8 cellular contexts compared by ENCODE assay signal in the genomic region with DNA sequence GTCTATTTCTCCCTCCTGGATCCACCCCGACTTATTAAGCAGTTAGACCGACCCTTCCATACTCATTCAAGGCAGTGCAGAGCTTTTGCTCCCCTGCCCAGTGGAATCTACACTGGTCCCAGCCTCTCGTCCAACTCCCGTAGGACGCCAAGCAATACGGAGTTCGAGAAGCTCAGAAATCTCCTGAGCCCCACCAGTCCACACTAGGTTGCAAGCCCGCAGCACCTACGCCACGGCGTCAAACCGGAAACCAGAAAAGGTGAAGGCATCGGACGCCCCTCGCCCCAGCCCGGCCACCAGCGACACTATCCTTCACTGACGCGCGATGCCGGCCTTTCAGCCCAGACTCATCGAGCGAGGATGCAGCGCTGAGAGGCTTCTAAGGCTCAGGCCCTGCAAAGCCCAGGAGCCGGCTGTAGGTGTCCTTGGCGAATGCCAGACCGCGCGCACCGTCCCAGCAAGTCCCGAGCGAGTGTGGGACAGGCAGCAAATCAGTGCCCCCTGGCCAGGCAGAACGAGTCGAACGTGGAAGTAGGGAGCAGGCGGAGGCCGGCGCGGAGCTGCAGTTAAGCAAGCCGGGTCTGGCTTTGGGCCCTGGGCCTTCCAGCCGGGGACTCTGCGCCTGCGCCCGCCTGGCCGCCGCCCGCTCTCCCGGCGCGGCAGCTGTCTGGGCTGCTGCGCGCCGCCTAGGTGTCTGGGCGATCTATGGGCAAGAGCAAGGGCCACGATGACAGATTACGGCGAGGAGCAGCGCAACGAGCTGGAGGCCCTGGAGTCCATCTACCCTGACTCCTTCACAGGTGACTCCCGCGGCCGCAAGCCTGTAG. TPM values are rescaled to one million over a fixed set of nuclear protein-coding genes. Genes with fewer than 3 reads are reported as not detected.
DNase-seq lines count a peak whose midpoint lies in the region; ATAC-seq and TF ChIP-seq lines count a peak whose summit lies in the region.

A gene with protein sequence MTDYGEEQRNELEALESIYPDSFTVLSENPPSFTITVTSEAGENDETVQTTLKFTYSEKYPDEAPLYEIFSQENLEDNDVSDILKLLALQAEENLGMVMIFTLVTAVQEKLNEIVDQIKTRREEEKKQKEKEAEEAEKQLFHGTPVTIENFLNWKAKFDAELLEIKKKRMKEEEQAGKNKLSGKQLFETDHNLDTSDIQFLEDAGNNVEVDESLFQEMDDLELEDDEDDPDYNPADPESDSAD (plus strand): TSS at position 649 of the 827 bp plus-strand sequence. CDS start 79 bp downstream, at position 728.

- peaks cover 47% of the 10 kb centered on the region for H3K79me2 ChIP-seq in fibroblast of lung (ENCODE audit: control insufficient read depth, insufficient read depth, low read length)

- peak within 1 kb of the TSS; percentile 99 for H3K4me2 ChIP-seq in fibroblast of lung (ENCODE audit: extremely low read depth, insufficient read depth, low read length)

- H3K9me3 Mint-ChIP-seq in activated T-helper 17 cell treated with anti-CD3 and anti-CD28 coated beads, Interleukin-2, amount 50 U/mL, for 72 hours = no peaks in the 10 kb centered on the region
- H3K9me3 Mint-ChIP-seq in naive thymus-derived CD8-positive, alpha-beta T cell = no peaks in the 10 kb centered on the region

- H3K4me1 Mint-ChIP-seq in activated T-helper 17 cell treated with anti-CD3 and anti-CD28 coated beads, Interleukin-2, amount 50 U/mL, for 72 hours = peaks cover 13% of the 10 kb centered on the region
- H3K4me1 Mint-ChIP-seq in naive thymus-derived CD8-positive, alpha-beta T cell = peaks cover 26 to 60% (median 50%) of the 10 kb centered on the region in 4 donors

- TF ChIP-seq CTCF in LNCaP clone FGC (IDR thresholded peaks at IDR 0.05; ENCODE audit: control insufficient read depth, extremely low read depth, insufficient read depth) (peak; percentile 25; the same call in 1 of the 2 replicates), RWPE1 (conservative IDR thresholded peaks at IDR 0.05; ENCODE audit: low read depth) (no peak), fibroblast of lung (conservative IDR thresholded peaks at IDR 0.05 in 1 of 2, IDR thresholded peaks at IDR 0.05 in 1 of 2; ENCODE audit: low read depth in 1 of 2, low read length in 2 of 2) (no peak)

- ATAC-seq in activated T-helper 17 cell treated with anti-CD3 and anti-CD28 coated beads, Interleukin-2, amount 50 U/mL, for 72 hours (replicated peaks) = peak; percentile 95
- ATAC-seq in naive thymus-derived CD8-positive, alpha-beta T cell = peak; percentile 87 to 93

- H2AFZ ChIP-seq in fibroblast of lung (ENCODE audit: low read length) = peak within 1 kb of the TSS; percentile 94

- peak within 1 kb of the TSS; percentile 98 for H3K27ac Mint-ChIP-seq in activated T-helper 17 cell treated with anti-CD3 and anti-CD28 coated beads, Interleukin-2, amount 50 U/mL, for 72 hours
- H3K27ac Mint-ChIP-seq in naive thymus-derived CD8-positive, alpha-beta T cell = peak within 1 kb of the TSS; percentile 98 to 100 (median 100)

- no peaks in the 10 kb centered on the region for H3K36me3 ChIP-seq in fibroblast of lung (ENCODE audit: control insufficient read depth, insufficient read depth, low read length)

- H3K9me3 ChIP-seq in fibroblast of lung (ENCODE audit: control insufficient read depth, insufficient read depth, low read depth, low read length) = no peaks in the 10 kb centered on the region

- H3K4me3 Mint-ChIP-seq in activated T-helper 17 cell treated with anti-CD3 and anti-CD28 coated beads, Interleukin-2, amount 50 U/mL, for 72 hours = peak within 1 kb of the TSS; percentile 93
- H3K4me3 Mint-ChIP-seq in naive thymus-derived CD8-positive, alpha-beta T cell = peak within 1 kb of the TSS; percentile 93 to 99 (median 96)

- peak within 1 kb of the TSS; percentile 96 for H3K9ac ChIP-seq in fibroblast of lung (ENCODE audit: insufficient read depth, low read length)

- H3K27ac ChIP-seq in RWPE1 (peak within 1 kb of the TSS; percentile 93), fibroblast of lung (ENCODE audit: insufficient read depth, low read length) (peak within 1 kb of the TSS; percentile 87)

- H3K27me3 Mint-ChIP-seq in activated T-helper 17 cell treated with anti-CD3 and anti-CD28 coated beads, Interleukin-2, amount 50 U/mL, for 72 hours = no peaks in the 10 kb centered on the region
- H3K27me3 Mint-ChIP-seq in naive thymus-derived CD8-positive, alpha-beta T cell = no peaks in the 10 kb centered on the region

- no peaks in the 10 kb centered on the region for H4K20me1 ChIP-seq in fibroblast of lung (ENCODE audit: control insufficient read depth, extremely low read depth, insufficient read depth, low read length)

- H3K4me1 ChIP-seq in fibroblast of lung (ENCODE audit: control insufficient read depth, extremely low read depth, insufficient read depth, low read length) = no peaks in the 10 kb centered on the region

- peaks cover 22% of the 10 kb centered on the region for H3K36me3 Mint-ChIP-seq in activated T-helper 17 cell treated with anti-CD3 and anti-CD28 coated beads, Interleukin-2, amount 50 U/mL, for 72 hours (ENCODE audit: low read depth)
- H3K36me3 Mint-ChIP-seq in naive thymus-derived CD8-positive, alpha-beta T cell = peaks cover 0 to 25% (median 8%) of the 10 kb centered on the region in 3 donors

- POLR2A ChIA-PET in RWPE1 (lab: Yijun Ruan, JAX; ENCODE audit: low non-redundant PET) = interaction anchor here (1.0 to 1.1 kb wide), 2 partner anchors 9 to 13 kb away, joined by 3 to 5 read pairs; no protein-coding TSS in a partner anchor
- POLR2A ChIA-PET in naive thymus-derived CD8-positive, alpha-beta T cell (lab: Charles Lee) = interaction anchor here (0.6 to 4.2 kb wide), 14 partner anchors 10 to 978 kb away, joined by 3 to 66 read pairs (median 4); a partner anchor contains a TSS

- CTCF ChIA-PET in RWPE1 (lab: Yijun Ruan, JAX) = interaction anchor here (0.9 to 1.6 kb wide), 5 partner anchors 10 to 303 kb away, joined by 3 to 13 read pairs (median 4); a partner anchor contains a TSS

- H3K4me3 ChIP-seq in LNCaP clone FGC (ENCODE audit: low read depth, low read length) (peak within 1 kb of the TSS; percentile 98), fibroblast of lung (replicated peaks in 1 of 4; ENCODE audit: control extremely low read depth in 1 of 4, insufficient read depth in 1 of 4, low read depth in 3 of 4, low read length in 4 of 4) (peak within 1 kb of the TSS; percentile 92 to 96 (median 95))

- H3K27me3 ChIP-seq in fibroblast of lung (ENCODE audit: control insufficient read depth, insufficient read depth, low read length) = no peaks in the 10 kb centered on the region

- DNase-seq in EL (peak; percentile 100), GOT3 (lab: John Stamatoyannopoulos, UW) (peak; percentile 98), LNCaP clone FGC (ENCODE audit: low read depth) (peak; percentile 99), RWPE1 (ENCODE audit: low spot score) (peak; percentile 97), fibroblast of lung (ENCODE audit: low read depth in 2 of 2) (peak; percentile 100)
- DNase-seq in naive thymus-derived CD8-positive, alpha-beta T cell = peak; percentile 92 to 99 (median 98)
- DNase-seq in stimulated activated naive CD4-positive, alpha-beta T cell (lab: John Stamatoyannopoulos, UW) = peak; percentile 95 to 98 (median 98)

RNA-seq across cellular contexts. Expression of the gene that starts here (rescaled TPM):
- total RNA-seq in activated T-helper 17 cell treated with anti-CD3 and anti-CD28 coated beads, Interleukin-2, amount 50 U/mL, for 72 hours = 10 to 100 TPM; 24.4 to 44.6 TPM
- 21.1 and 22.8 TPM in 2 replicates for total RNA-seq in fibroblast of lung
- 53.8 and 60.3 TPM in 2 replicates for polyA plus RNA-seq in fibroblast of lung
- 57.1 and 59.5 TPM in 2 replicates for polyA plus RNA-seq in fibroblast of lung (2012)
- 5.6 and 7.7 TPM in 2 replicates for polyA minus RNA-seq in fibroblast of lung (ENCODE audit: low replicate concordance)
- total RNA-seq in naive thymus-derived CD8-positive, alpha-beta T cell = 10 to 100 TPM; 38.0 to 39.0 TPM
- 10 to 100 TPM; 55.7 to 89.3 (median 69.7) TPM for polyA plus RNA-seq in naive thymus-derived CD8-positive, alpha-beta T cell

Comparison
In these comparisons a context has a peak if more than half of its experiments do, and no peak if none do; other contexts are left out.
1. Peak in every context shown above with its lines: DNase-seq, ATAC-seq, H3K4me3 ChIP-seq and H3K27ac ChIP-seq.